1 cellular context compared by ENCODE assay signal in genomic region chr11:27506200-27507182, GRCh38.
TF ChIP-seq lines count a peak whose summit lies in the region.

TSS of gene LIN7C (minus strand) at chr11:27506769. CDS start at chr11:27506752, 17 bp downstream.

TF ChIP-seq in K562, 482 proteins besides CTCF, POLR2A, EP300 and RAD21 (continued from another document and continues in another):
- TF ChIP-seq ZNF407 (IDR thresholded peaks at IDR 0.05; ENCODE audit: low read depth), result no peak; the same call in 1 of the 2 replicates
- TF ChIP-seq PRDM10 (IDR thresholded peaks at IDR 0.05; ENCODE audit: partially characterized antibody), result peak; percentile 11
- TF ChIP-seq ARHGAP35 (IDR thresholded peaks at IDR 0.05; ENCODE audit: partially characterized antibody), result peak; percentile 89
- 0 out of 2 replicates have a peak, but pooled peaks have one; percentile 82 for TF ChIP-seq ETS1 (conservative IDR thresholded peaks at IDR 0.05; ENCODE audit: control insufficient read depth, low read depth, low read length)
- TF ChIP-seq RFX7 (CRISPR knock-in tag; IDR thresholded peaks at IDR 0.05), result no peak
- TF ChIP-seq NFRKB (IDR thresholded peaks at IDR 0.05; ENCODE audit: low read depth), result peak; percentile 88
- TF ChIP-seq THAP12 (CRISPR knock-in tag; IDR thresholded peaks at IDR 0.05), result peak; percentile 70
- TF ChIP-seq PTRF (tag; IDR thresholded peaks at IDR 0.05), result no peak
- peak; percentile 93 for TF ChIP-seq SIN3B (IDR thresholded peaks at IDR 0.05; ENCODE audit: low read depth)
- peak in 1 of 2 experiments; percentile 70; a peak in 1 of 4 replicates for TF ChIP-seq KDM4B (IDR thresholded peaks at IDR 0.05; ENCODE audit: borderline replicate concordance in 2 of 2, low read depth in 1 of 2)
- peak; percentile 49; the same call in 1 of the 2 replicates for TF ChIP-seq JUN (IDR thresholded peaks at IDR 0.05; ENCODE audit: borderline replicate concordance, low read depth, low read length)
- no peak for TF ChIP-seq JUN (CRISPR knock-in tag; IDR thresholded peaks at IDR 0.05; ENCODE audit: borderline replicate concordance)
- no peak for TF ChIP-seq RFX1 (IDR thresholded peaks at IDR 0.05)
- peak; percentile 31; the same call in 1 of the 2 replicates for TF ChIP-seq TOE1 (IDR thresholded peaks at IDR 0.05; ENCODE audit: borderline replicate concordance)
- no peak for TF ChIP-seq TOE1 (CRISPR knock-in tag; IDR thresholded peaks at IDR 0.05; ENCODE audit: borderline replicate concordance, low read depth)
- 0 out of 4 replicates have a peak, but pooled peaks of 1 of the 2 experiments have one; percentile 54 for TF ChIP-seq CSDE1 (IDR thresholded peaks at IDR 0.05)
- 0 out of 2 replicates have a peak, but pooled peaks have one; percentile 14 for TF ChIP-seq ZBTB2 (IDR thresholded peaks at IDR 0.05)
- no peak; the same call in 1 of the 2 replicates for TF ChIP-seq CGGBP1 (CRISPR knock-in tag; IDR thresholded peaks at IDR 0.05)
- TF ChIP-seq HSF4 (CRISPR knock-in tag; IDR thresholded peaks at IDR 0.05; ENCODE audit: borderline replicate concordance), result no peak
- no peak for TF ChIP-seq FOXM1 (IDR thresholded peaks at IDR 0.05; ENCODE audit: low read depth)
- no peak for TF ChIP-seq FOXM1 (CRISPR knock-in tag; IDR thresholded peaks at IDR 0.05; ENCODE audit: low read depth)
- peak; percentile 94 for TF ChIP-seq POLR2B (IDR thresholded peaks at IDR 0.05; ENCODE audit: low read depth, partially characterized antibody)
- TF ChIP-seq THAP7 (CRISPR knock-in tag; IDR thresholded peaks at IDR 0.05), result peak; percentile 48; the same call in 1 of the 2 replicates
- no peak for TF ChIP-seq PHTF2 (CRISPR knock-in tag; IDR thresholded peaks at IDR 0.05)
- TF ChIP-seq IRF1 (CRISPR knock-in tag; IDR thresholded peaks at IDR 0.05; ENCODE audit: borderline replicate concordance), result no peak
- TF ChIP-seq TCF7L2 (IDR thresholded peaks at IDR 0.05; ENCODE audit: low read depth, low read length), result no peak
- no peak for TF ChIP-seq ZBTB1 (CRISPR knock-in tag; IDR thresholded peaks at IDR 0.05; ENCODE audit: borderline replicate concordance, low read depth)
- peak; percentile 22 for TF ChIP-seq NEUROD1 (IDR thresholded peaks at IDR 0.05; ENCODE audit: borderline replicate concordance, low read depth, low read length, partially characterized antibody)
- TF ChIP-seq ZNF165 (CRISPR knock-in tag; IDR thresholded peaks at IDR 0.05; ENCODE audit: borderline replicate concordance), result 0 out of 2 replicates have a peak, but pooled peaks have one; percentile 50
- TF ChIP-seq BCOR (IDR thresholded peaks at IDR 0.05), result peak; percentile 50
- TF ChIP-seq DDX20 (tag; IDR thresholded peaks at IDR 0.05; ENCODE audit: low read depth), result no peak
- TF ChIP-seq THRA (IDR thresholded peaks at IDR 0.05), result no peak
- no peak for TF ChIP-seq XRCC4 (IDR thresholded peaks at IDR 0.05; ENCODE audit: extremely low read depth, insufficient read depth, insufficient read length)
